In genomic region chr11:35215945-35216344, GRCh38 we compare ENCODE assay signal across 15 cellular contexts.
A peak's percentile ranks its signal among the peaks of the same experiment; 100 is the strongest.
DNase-seq lines count a peak whose midpoint lies in the region; ATAC-seq and TF ChIP-seq lines count a peak whose summit lies in the region.
"Had no signal": no experiment of that assay in that cellular context is flagged by ENCODE, and none has a peak within 500 bp of the region (broad histone marks: within the 10 kb centered on the region; RNA-seq: fewer than 3 reads in every experiment).

No MANE protein-coding gene starts in this region.

- H3K4me1 Mint-ChIP-seq in activated T-cell treated with anti-CD3 and anti-CD28 coated beads, Interleukin-2, amount 50 U/mL, for 24 hours (ENCODE audit: low read depth) = peaks cover 74% of the 10 kb centered on the region
- peaks cover 70% of the 10 kb centered on the region for H3K4me1 Mint-ChIP-seq in dendritic cell treated with granulocyte-macrophage colony-stimulating factor and Interleukin-4, amounts not matched to agents 40 ng/mL and 50 ng/mL, for 4 days (ENCODE audit: low read depth)
- peaks cover 48% of the 10 kb centered on the region for H3K4me1 Mint-ChIP-seq in stimulated activated effector memory CD8-positive, alpha-beta T cell treated with anti-CD3 and anti-CD28 coated beads, Interleukin-12 subunit alpha, Interleukin-12 subunit beta, amount 100 ng/mL, for 72 hours

- peak overlapping the region; percentile 90 for H3K27ac Mint-ChIP-seq in activated T-cell treated with anti-CD3 and anti-CD28 coated beads, Interleukin-2, amount 50 U/mL, for 24 hours
- H3K27ac Mint-ChIP-seq in dendritic cell treated with granulocyte-macrophage colony-stimulating factor and Interleukin-4, amounts not matched to agents 40 ng/mL and 50 ng/mL, for 4 days = peak overlapping the region; percentile 97
- H3K27ac Mint-ChIP-seq in stimulated activated effector memory CD8-positive, alpha-beta T cell treated with anti-CD3 and anti-CD28 coated beads, Interleukin-12 subunit alpha, Interleukin-12 subunit beta, amount 100 ng/mL, for 72 hours = peak overlapping the region; percentile 88
- H3K27ac Mint-ChIP-seq: T-helper 2 cell treated with Interferon-gamma antibody and Interleukin-4, amounts not matched to agents 5 μg/mL and 100 μg/mL, for 36 hours had no signal

- no peaks in the 10 kb centered on the region for H3K27me3 Mint-ChIP-seq in activated T-cell treated with anti-CD3 and anti-CD28 coated beads, Interleukin-2, amount 50 U/mL, for 24 hours
- H3K27me3 Mint-ChIP-seq in dendritic cell treated with granulocyte-macrophage colony-stimulating factor and Interleukin-4, amounts not matched to agents 40 ng/mL and 50 ng/mL, for 4 days = no peaks in the 10 kb centered on the region

- intact Hi-C loops in dendritic cell treated with granulocyte-macrophage colony-stimulating factor and Interleukin-4, amounts not matched to agents 40 ng/mL and 50 ng/mL, for 4 days (cut with micrococcal nuclease) = loop anchor here (1.0 to 10.0 kb wide), 2 partner anchors 12 to 131 kb away; no protein-coding TSS in a partner anchor

- peaks cover 96% of the 10 kb centered on the region for H3K36me3 Mint-ChIP-seq in activated T-cell treated with anti-CD3 and anti-CD28 coated beads, Interleukin-2, amount 50 U/mL, for 24 hours (ENCODE audit: low read depth)
- H3K36me3 Mint-ChIP-seq in dendritic cell treated with granulocyte-macrophage colony-stimulating factor and Interleukin-4, amounts not matched to agents 40 ng/mL and 50 ng/mL, for 4 days (ENCODE audit: low read depth) = peaks cover 97% of the 10 kb centered on the region
- peaks cover 100% of the 10 kb centered on the region for H3K36me3 Mint-ChIP-seq in stimulated activated effector memory CD8-positive, alpha-beta T cell treated with anti-CD3 and anti-CD28 coated beads, Interleukin-12 subunit alpha, Interleukin-12 subunit beta, amount 100 ng/mL, for 72 hours

- H3K9me3 Mint-ChIP-seq in activated T-cell treated with anti-CD3 and anti-CD28 coated beads, Interleukin-2, amount 50 U/mL, for 24 hours = no peaks in the 10 kb centered on the region
- no peaks in the 10 kb centered on the region for H3K9me3 Mint-ChIP-seq in dendritic cell treated with granulocyte-macrophage colony-stimulating factor and Interleukin-4, amounts not matched to agents 40 ng/mL and 50 ng/mL, for 4 days
- H3K9me3 Mint-ChIP-seq in stimulated activated effector memory CD8-positive, alpha-beta T cell treated with anti-CD3 and anti-CD28 coated beads, Interleukin-12 subunit alpha, Interleukin-12 subunit beta, amount 100 ng/mL, for 72 hours = no peaks in the 10 kb centered on the region

- no peak for DNase-seq in activated T-cell treated with anti-CD3 and anti-CD28 coated beads, Interleukin-2, amount 50 U/mL, for 24 hours
- DNase-seq in activated T-cell treated with anti-CD3 and anti-CD28 coated beads for 4 hours (no peak), NCI-H69 (lab: John Stamatoyannopoulos, UW) (peak; percentile 57), GM10248 (ENCODE audit: extremely low spot score) (no peak), 8988T (no peak)
- no peak for DNase-seq in stimulated activated effector memory CD8-positive, alpha-beta T cell treated with anti-CD3 and anti-CD28 coated beads, Interleukin-12 subunit alpha, Interleukin-12 subunit beta, amount 100 ng/mL, for 72 hours (ENCODE audit: low spot score in 2 of 2)
- no peak for DNase-seq in stimulated activated CD4-positive, alpha-beta T cell treated with anti-CD3 and anti-CD28 coated beads, Interleukin-15, amount 100 ng/mL, for 24 hours
- DNase-seq: erythroblast; NCI-H2171; nucleus accumbens; SIG-M5; stimulated activated naive CD4-positive, alpha-beta T cell treated with Interleukin-2 at 50 U/mL for 16 hours had no signal

- CTCF ChIA-PET in GM10248 (lab: Yijun Ruan, JAX) = no interaction called here

- no peak overlapping the region for H3K4me3 Mint-ChIP-seq in activated T-cell treated with anti-CD3 and anti-CD28 coated beads, Interleukin-2, amount 50 U/mL, for 24 hours
- no peak overlapping the region for H3K4me3 Mint-ChIP-seq in dendritic cell treated with granulocyte-macrophage colony-stimulating factor and Interleukin-4, amounts not matched to agents 40 ng/mL and 50 ng/mL, for 4 days
- H3K4me3 Mint-ChIP-seq in stimulated activated effector memory CD8-positive, alpha-beta T cell treated with anti-CD3 and anti-CD28 coated beads, Interleukin-12 subunit alpha, Interleukin-12 subunit beta, amount 100 ng/mL, for 72 hours = no peak overlapping the region
- H3K4me3 Mint-ChIP-seq: T-helper 2 cell treated with Interferon-gamma antibody and Interleukin-4, amounts not matched to agents 5 μg/mL and 100 μg/mL, for 36 hours had no signal

- POLR2A ChIA-PET in GM10248 (lab: Yijun Ruan, JAX) = no interaction called here

- TF ChIP-seq CTCF in GM10248 (IDR thresholded peaks at IDR 0.05; ENCODE audit: control extremely low read depth, extremely low read depth, low read depth, missing control alignments) = no peak

- ATAC-seq in stimulated activated effector memory CD8-positive, alpha-beta T cell treated with anti-CD3 and anti-CD28 coated beads, Interleukin-12 subunit alpha, Interleukin-12 subunit beta, amount 100 ng/mL, for 72 hours = no peak
- ATAC-seq: activated CD4-positive, CD25-positive, alpha-beta regulatory T cell treated with anti-CD3 and anti-CD28 coated beads, Interleukin-2, amount 50 U/mL, for 24 hours had no signal
